Comparison of ENCODE assay signal across 7 cellular contexts in the genomic region with DNA sequence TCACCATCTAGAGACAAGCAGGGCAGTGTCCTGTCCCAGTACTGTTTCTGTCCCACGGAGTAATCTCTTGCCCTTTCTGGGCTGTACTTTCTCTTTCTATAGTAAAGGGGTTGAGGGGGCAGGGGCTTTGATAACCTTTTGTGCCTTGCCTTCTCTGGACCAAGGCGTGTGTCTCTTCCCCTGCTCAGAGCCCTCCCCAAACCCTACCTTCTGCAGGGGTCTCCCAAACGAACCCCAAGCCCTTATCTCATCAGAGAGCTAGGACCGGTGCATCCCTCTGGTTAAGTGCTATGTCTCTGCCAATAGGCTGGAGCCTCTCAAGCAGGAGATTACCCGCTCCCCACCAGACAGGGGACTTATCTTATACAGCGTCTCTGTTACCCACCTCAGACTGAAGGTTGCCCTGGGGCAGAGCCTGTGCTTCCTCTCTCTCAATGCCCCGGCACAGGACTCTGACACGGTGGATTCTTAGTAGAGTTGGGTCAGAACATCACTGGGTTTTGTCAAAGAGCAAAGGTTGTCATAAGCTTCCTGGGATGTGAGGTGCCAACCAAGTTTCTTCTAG. TPM values are rescaled to one million over a fixed set of nuclear protein-coding genes. Genes with fewer than 3 reads are reported as not detected.
DNase-seq lines count a peak whose midpoint lies in the region; ATAC-seq and TF ChIP-seq lines count a peak whose summit lies in the region.

No MANE protein-coding gene starts in this region.

- CTCF ChIA-PET in activated CD4-positive, alpha-beta memory T cell treated with anti-CD3 and anti-CD28 coated beads, Interleukin-2, amount 10 ng/mL, durations not matched to agents 7 days and 5 days (lab: Charles Lee): interaction anchor here (0.9 to 2.1 kb wide), 3 partner anchors 9 to 60 kb away, joined by 3 to 10 read pairs (median 7); no protein-coding TSS in a partner anchor

- ATAC-seq in stimulated activated naive CD8-positive, alpha-beta T cell treated with anti-CD3 and anti-CD28 coated beads, Interleukin-15, amount 100 ng/mL, for 72 hours: peak; percentile 53
- no peak for ATAC-seq in HG03521 (IDR thresholded peaks at IDR 0.05; ENCODE audit: unreplicated experiment)

- POLR2A ChIA-PET in activated CD4-positive, alpha-beta memory T cell treated with anti-CD3 and anti-CD28 coated beads, Interleukin-2, amount 10 ng/mL, durations not matched to agents 7 days and 5 days (lab: Charles Lee): interaction anchor here (0.8 to 4.1 kb wide), 7 partner anchors 8 to 50 kb away, joined by 3 to 69 read pairs (median 3); a partner anchor contains a TSS

- no peak for DNase-seq in HFFc6
- DNase-seq in activated CD4-positive, alpha-beta memory T cell treated with anti-CD3 and anti-CD28 coated beads, Interleukin-2, amount 10 ng/mL, durations not matched to agents 7 days and 5 days: no peak
- DNase-seq in glutamatergic neuron: no peak
- DNase-seq in stimulated activated naive CD8-positive, alpha-beta T cell treated with anti-CD3 and anti-CD28 coated beads, Interleukin-15, amount 100 ng/mL, for 72 hours: peak in 1 of 2 donors; percentile 32
- no peak for DNase-seq in retina
- DNase-seq in GDM1 (lab: John Stamatoyannopoulos, UW): no peak

- no peak for TF ChIP-seq CTCF in HFFc6 (IDR thresholded peaks at IDR 0.05)
- no peak for TF ChIP-seq CTCF in glutamatergic neuron (IDR thresholded peaks at IDR 0.05; ENCODE audit: partially characterized antibody, unreplicated experiment)

- H3K27me3 Mint-ChIP-seq in HFFc6 (ENCODE audit: insufficient read depth) (no peaks in the 10 kb centered on the region; the same call in 1 of the 2 replicates), glutamatergic neuron (ENCODE audit: unreplicated experiment) (peaks cover 14% of the 10 kb centered on the region)
- no peaks in the 10 kb centered on the region for H3K27me3 Mint-ChIP-seq in activated CD4-positive, alpha-beta memory T cell treated with anti-CD3 and anti-CD28 coated beads, Interleukin-2, amount 10 ng/mL, durations not matched to agents 7 days and 5 days
- H3K27me3 Mint-ChIP-seq in stimulated activated naive CD8-positive, alpha-beta T cell treated with anti-CD3 and anti-CD28 coated beads, Interleukin-15, amount 100 ng/mL, for 72 hours: no peaks in the 10 kb centered on the region

- no peaks in the 10 kb centered on the region for H3K9me3 Mint-ChIP-seq in HFFc6
- H3K9me3 Mint-ChIP-seq in activated CD4-positive, alpha-beta memory T cell treated with anti-CD3 and anti-CD28 coated beads, Interleukin-2, amount 10 ng/mL, durations not matched to agents 7 days and 5 days: no peaks in the 10 kb centered on the region
- H3K9me3 Mint-ChIP-seq in glutamatergic neuron (ENCODE audit: unreplicated experiment): peaks cover 14% of the 10 kb centered on the region
- H3K9me3 Mint-ChIP-seq in stimulated activated naive CD8-positive, alpha-beta T cell treated with anti-CD3 and anti-CD28 coated beads, Interleukin-15, amount 100 ng/mL, for 72 hours: no peaks in the 10 kb centered on the region

- H3K4me3 Mint-ChIP-seq in HFFc6 (peak overlapping the region; percentile 99), glutamatergic neuron (ENCODE audit: unreplicated experiment) (peak overlapping the region; percentile 99)
- peak overlapping the region; percentile 98 for H3K4me3 Mint-ChIP-seq in activated CD4-positive, alpha-beta memory T cell treated with anti-CD3 and anti-CD28 coated beads, Interleukin-2, amount 10 ng/mL, durations not matched to agents 7 days and 5 days
- H3K4me3 Mint-ChIP-seq in stimulated activated naive CD8-positive, alpha-beta T cell treated with anti-CD3 and anti-CD28 coated beads, Interleukin-15, amount 100 ng/mL, for 72 hours: peak overlapping the region; percentile 87 to 95

- peak overlapping the region; percentile 91 for H3K27ac Mint-ChIP-seq in HFFc6
- peak overlapping the region; percentile 78 for H3K27ac Mint-ChIP-seq in activated CD4-positive, alpha-beta memory T cell treated with anti-CD3 and anti-CD28 coated beads, Interleukin-2, amount 10 ng/mL, durations not matched to agents 7 days and 5 days
- peak overlapping the region; percentile 79 for H3K27ac Mint-ChIP-seq in glutamatergic neuron (ENCODE audit: unreplicated experiment)
- peak overlapping the region; percentile 75 to 92 for H3K27ac Mint-ChIP-seq in stimulated activated naive CD8-positive, alpha-beta T cell treated with anti-CD3 and anti-CD28 coated beads, Interleukin-15, amount 100 ng/mL, for 72 hours

- peaks cover 59% of the 10 kb centered on the region for H3K4me1 Mint-ChIP-seq in HFFc6 (ENCODE audit: low read depth)
- peaks cover 65% of the 10 kb centered on the region for H3K4me1 Mint-ChIP-seq in activated CD4-positive, alpha-beta memory T cell treated with anti-CD3 and anti-CD28 coated beads, Interleukin-2, amount 10 ng/mL, durations not matched to agents 7 days and 5 days
- H3K4me1 Mint-ChIP-seq in glutamatergic neuron (ENCODE audit: low read depth, unreplicated experiment): peaks cover 25% of the 10 kb centered on the region
- peaks cover 59% of the 10 kb centered on the region for H3K4me1 Mint-ChIP-seq in stimulated activated naive CD8-positive, alpha-beta T cell treated with anti-CD3 and anti-CD28 coated beads, Interleukin-15, amount 100 ng/mL, for 72 hours

- peaks cover 14% of the 10 kb centered on the region for H3K36me3 Mint-ChIP-seq in HFFc6 (ENCODE audit: low read depth)
- H3K36me3 Mint-ChIP-seq in activated CD4-positive, alpha-beta memory T cell treated with anti-CD3 and anti-CD28 coated beads, Interleukin-2, amount 10 ng/mL, durations not matched to agents 7 days and 5 days (ENCODE audit: low read depth): peaks cover 44% of the 10 kb centered on the region
- no peaks in the 10 kb centered on the region for H3K36me3 Mint-ChIP-seq in glutamatergic neuron (ENCODE audit: unreplicated experiment)

RNA-seq across cellular contexts. Expression of a gene that starts 2.9 kb away (rescaled TPM):
- 10 to 100 TPM; 23.0 to 28.3 (median 25.4) TPM for total RNA-seq in HFFc6 (2021; fragmentation: NEBNext Ultra II Directional; extraction: Animal tissue kit (Norgen Biotek cat#: 25700))
- 10 to 100 TPM; 32.9 to 33.1 TPM for total RNA-seq in activated CD4-positive, alpha-beta memory T cell treated with anti-CD3 and anti-CD28 coated beads, Interleukin-2, amount 10 ng/mL, durations not matched to agents 7 days and 5 days
- total RNA-seq in glutamatergic neuron (ENCODE audit: unreplicated experiment): 18.0 TPM

RNA-seq across cellular contexts. Expression of a gene that starts 19.2 kb away (rescaled TPM):
- 10 to 100 TPM in 1 of 6 experiments, 1 to 10 TPM in 5; 4.0 to 10.7 (median 8.4) TPM for total RNA-seq in HFFc6 (2021; fragmentation: NEBNext Ultra II Directional; extraction: Animal tissue kit (Norgen Biotek cat#: 25700))
- total RNA-seq in activated CD4-positive, alpha-beta memory T cell treated with anti-CD3 and anti-CD28 coated beads, Interleukin-2, amount 10 ng/mL, durations not matched to agents 7 days and 5 days: 10 to 100 TPM; 46.1 to 49.1 TPM
- total RNA-seq in glutamatergic neuron (ENCODE audit: unreplicated experiment): 8.6 TPM
